ENCODE assay signal across 26 cellular contexts in the genomic region with DNA sequence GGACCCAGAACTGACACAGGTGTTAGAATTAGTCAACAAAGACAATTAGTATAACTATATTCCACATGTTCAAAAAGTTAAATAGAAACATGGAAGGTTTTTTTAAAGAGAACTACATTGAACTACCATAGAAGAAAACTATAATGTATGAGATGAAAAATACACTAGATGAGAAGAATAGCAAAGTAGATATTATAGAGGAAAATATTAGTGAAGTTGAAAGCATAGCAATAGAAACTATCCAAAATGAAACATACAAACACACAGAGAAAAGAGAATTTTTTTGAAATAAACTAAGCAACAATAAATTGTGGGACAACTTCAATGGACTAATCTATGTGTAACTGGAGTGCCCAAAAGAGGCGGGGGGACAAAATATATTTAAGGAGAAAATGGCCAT.
"Had no signal": no experiment of that assay in that cellular context is flagged by ENCODE, and none has a peak within 500 bp of the region (broad histone marks: within the 10 kb centered on the region; RNA-seq: fewer than 3 reads in every experiment).

No MANE protein-coding gene starts in this region.

- H3K36me3 ChIP-seq: colonic mucosa, esophagus muscularis mucosa, esophagus squamous epithelium, gastrocnemius medialis, gastroesophageal sphincter, heart left ventricle, heart right ventricle had no signal

- H3K27me3 ChIP-seq: colonic mucosa, gastrocnemius medialis had no signal

- H3K9me3 ChIP-seq: colonic mucosa, esophagus muscularis mucosa, esophagus squamous epithelium, gastrocnemius medialis, gastroesophageal sphincter had no signal

- FAIRE-seq: colon, endothelial cell of umbilical vein had no signal

- H3K27ac ChIP-seq: colonic mucosa, coronary artery, dorsolateral prefrontal cortex, epithelial cell of prostate, esophagus muscularis mucosa, esophagus squamous epithelium, foreskin keratinocyte, gastrocnemius medialis, gastroesophageal sphincter, heart left ventricle, heart right ventricle had no signal

- H3K4me3 ChIP-seq: colonic mucosa, coronary artery, dorsolateral prefrontal cortex, esophagus muscularis mucosa, esophagus squamous epithelium, gastrocnemius medialis, gastroesophageal sphincter, heart left ventricle, heart right ventricle had no signal

- H3K4me1 ChIP-seq: colonic mucosa, esophagus muscularis mucosa, esophagus squamous epithelium, foreskin keratinocyte, gastroesophageal sphincter, heart right ventricle had no signal

- DNase-seq: colonic mucosa; cortex of kidney; dermis blood vessel endothelial cell; dorsolateral prefrontal cortex; effector CD4-positive, alpha-beta T cell; effector CD8-positive, alpha-beta T cell; effector memory CD4-positive, alpha-beta T cell; effector memory CD8-positive, alpha-beta T cell; endodermal cell; erythroblast; esophagus squamous epithelium; foreskin fibroblast; foreskin keratinocyte; foreskin melanocyte; gastrocnemius medialis; glutamatergic neuron; head of caudate nucleus; heart left ventricle; heart right ventricle had no signal

- ATAC-seq: effector memory CD8-positive, alpha-beta T cell; esophagus mucosa; gastrocnemius medialis; gastroesophageal sphincter; heart left ventricle; heart right ventricle had no signal
